12 cellular contexts compared by ENCODE assay signal in the genomic region with DNA sequence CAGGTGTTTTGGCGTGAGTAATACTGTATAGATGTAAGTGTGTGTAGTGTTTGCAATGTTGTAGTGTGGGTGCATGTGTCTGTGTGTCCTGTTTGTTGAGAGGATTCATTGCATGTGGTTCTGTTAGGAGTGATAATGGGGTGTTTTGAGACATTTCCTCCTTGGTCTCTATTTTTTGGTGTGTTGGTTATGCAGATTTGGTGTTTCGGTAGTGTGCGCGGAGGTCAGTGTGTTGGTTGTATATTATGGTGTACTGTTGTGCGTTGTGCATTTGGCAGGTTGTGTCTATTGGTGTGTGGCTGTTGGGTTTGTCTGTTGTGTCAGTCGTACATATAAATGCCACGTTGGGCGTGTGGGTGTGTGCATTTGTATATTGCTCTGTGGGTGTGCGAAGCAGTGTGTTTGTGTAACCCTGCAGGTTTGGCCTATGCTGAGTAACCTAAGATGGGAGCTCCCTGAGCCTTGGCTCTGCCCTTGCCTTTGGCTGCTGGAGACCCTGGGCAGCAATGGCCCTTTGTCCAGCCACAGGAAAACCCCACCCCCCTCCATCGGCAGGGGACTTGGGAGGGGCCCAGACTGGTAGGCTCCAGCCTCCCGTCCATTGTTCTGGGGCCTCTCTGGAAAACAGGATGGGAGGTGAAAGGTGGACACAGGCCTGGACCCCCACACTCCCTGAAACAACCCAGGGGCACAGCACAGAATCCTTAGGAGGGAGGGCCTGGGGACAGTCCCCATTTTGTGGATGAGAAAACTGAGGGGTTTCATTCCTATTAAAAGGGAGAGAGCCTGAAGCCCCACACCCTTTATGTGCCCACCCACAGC. TPM values are rescaled to one million over a fixed set of nuclear protein-coding genes. Genes with fewer than 3 reads are reported as not detected.
DNase-seq lines count a peak whose midpoint lies in the region; ATAC-seq and TF ChIP-seq lines count a peak whose summit lies in the region.
"Had no signal": no experiment of that assay in that cellular context is flagged by ENCODE, and none has a peak within 500 bp of the region (broad histone marks: within the 10 kb centered on the region; RNA-seq: fewer than 3 reads in every experiment).

No MANE protein-coding gene starts in this region.

- no peaks in the 10 kb centered on the region for H3F3A ChIP-seq in PC-3 (ENCODE audit: low read length, unreplicated experiment)

- H3K9me3 ChIP-seq in PC-3 (ENCODE audit: low read length) (no peaks in the 10 kb centered on the region), esophagus squamous epithelium (no peaks in the 10 kb centered on the region), mucosa of descending colon (no peaks in the 10 kb centered on the region)

- CTCF ChIA-PET in PC-3 (lab: Charles Lee): no interaction called here

- H3K27ac ChIP-seq in 22Rv1: peak overlapping the region; percentile 100
- peak overlapping the region; percentile 84 for H3K27ac ChIP-seq in PC-3 (ENCODE audit: low read length)
- peak overlapping the region; percentile 89 to 94 (median 91) for H3K27ac ChIP-seq in esophagus squamous epithelium

- H3K27me3 ChIP-seq in PC-3 (ENCODE audit: low read length) (no peaks in the 10 kb centered on the region), esophagus squamous epithelium (no peaks in the 10 kb centered on the region)

- TSS peak; percentile 47 for BruUV-seq in PC-3 (replicated peaks; lab: Mats Ljungman, UMichigan)

- no peak overlapping the region for H3K27ac Mint-ChIP-seq in activated naive CD8-positive, alpha-beta T cell treated with anti-CD3 and anti-CD28 coated beads, Interleukin-2, amount 50 U/mL, for 24 hours

- no peaks in the 10 kb centered on the region for H3K36me3 Mint-ChIP-seq in activated naive CD8-positive, alpha-beta T cell treated with anti-CD3 and anti-CD28 coated beads, Interleukin-2, amount 50 U/mL, for 24 hours (ENCODE audit: low read depth)
- H3K36me3 Mint-ChIP-seq: naive thymus-derived CD8-positive, alpha-beta T cell had no signal

- TF ChIP-seq CTCF in 22Rv1 (IDR thresholded peaks at IDR 0.05) (no peak), PC-3 (conservative IDR thresholded peaks at IDR 0.05; ENCODE audit: low read depth, low read length) (no peak), esophagus squamous epithelium (IDR thresholded peaks at IDR 0.05) (no peak), mucosa of descending colon (IDR thresholded peaks at IDR 0.05) (no peak)

- peak overlapping the region; percentile 8; the same call in 1 of the 2 replicates for H3K4me3 ChIP-seq in PC-3 (ENCODE audit: low read length)
- H3K4me3 ChIP-seq in esophagus squamous epithelium: no peak overlapping the region
- no peak overlapping the region for H3K4me3 ChIP-seq in mucosa of descending colon

- H3K9me2 ChIP-seq in PC-3 (replicated peaks; ENCODE audit: low read length): no peaks in the 10 kb centered on the region

- H3K36me3 ChIP-seq in PC-3 (ENCODE audit: low read depth, low read length): no peaks in the 10 kb centered on the region
- no peaks in the 10 kb centered on the region for H3K36me3 ChIP-seq in esophagus squamous epithelium
- H3K36me3 ChIP-seq in mucosa of descending colon (ENCODE audit: low read depth): no peaks in the 10 kb centered on the region

- peaks cover 4% of the 10 kb centered on the region for H3K27me3 Mint-ChIP-seq in activated naive CD8-positive, alpha-beta T cell treated with anti-CD3 and anti-CD28 coated beads, Interleukin-2, amount 50 U/mL, for 24 hours

- 75 to 89% methylated on average over 6 to 8 of the region's 11 CpGs for WGBS in esophagus squamous epithelium, 2 donors

- peaks cover 28% of the 10 kb centered on the region for H3K4me1 ChIP-seq in PC-3 (ENCODE audit: insufficient read depth, low read length)
- peaks cover 7 to 70% (median 33%) of the 10 kb centered on the region in 3 donors for H3K4me1 ChIP-seq in esophagus squamous epithelium
- H3K4me1 ChIP-seq in mucosa of descending colon (ENCODE audit: low read depth): peaks cover 31% of the 10 kb centered on the region

- H3K4me2 ChIP-seq in PC-3 (ENCODE audit: low read length): peak overlapping the region; percentile 65

- POLR2A ChIA-PET in PC-3 (lab: Charles Lee; ENCODE audit: unreplicated experiment): interaction anchor here (0.5 to 0.9 kb wide), 2 partner anchors 14 to 21 kb away, joined by 5 to 9 read pairs; no protein-coding TSS in a partner anchor

- ATAC-seq in PC-3: no peak
- peak; percentile 26 for ATAC-seq in mucosa of descending colon
- no peak for ATAC-seq in activated naive CD8-positive, alpha-beta T cell treated with anti-CD3 and anti-CD28 coated beads, Interleukin-2, amount 50 U/mL, for 24 hours
- ATAC-seq: naive thymus-derived CD8-positive, alpha-beta T cell had no signal

- H3K9ac ChIP-seq in PC-3 (ENCODE audit: low read length): peak overlapping the region; percentile 56; the same call in 1 of the 2 replicates

- H3K9me3 Mint-ChIP-seq in activated naive CD8-positive, alpha-beta T cell treated with anti-CD3 and anti-CD28 coated beads, Interleukin-2, amount 50 U/mL, for 24 hours: no peaks in the 10 kb centered on the region
- H3K9me3 Mint-ChIP-seq: naive thymus-derived CD8-positive, alpha-beta T cell had no signal

- no peak overlapping the region for H2AFZ ChIP-seq in PC-3 (ENCODE audit: low read length)

- H3K79me2 ChIP-seq in PC-3 (ENCODE audit: low read length): peaks cover 13% of the 10 kb centered on the region

- no peak overlapping the region for H3K4me3 Mint-ChIP-seq in activated naive CD8-positive, alpha-beta T cell treated with anti-CD3 and anti-CD28 coated beads, Interleukin-2, amount 50 U/mL, for 24 hours
- H3K4me3 Mint-ChIP-seq: naive thymus-derived CD8-positive, alpha-beta T cell had no signal

- DNase-seq in PC-3 (no peak), esophagus squamous epithelium (lab: John Stamatoyannopoulos, UW) (no peak), mucosa of descending colon (peak in 2 of 3 donors; percentile 60 to 63), Ammon's horn (ENCODE audit: low spot score) (no peak)
- no peak for DNase-seq in activated naive CD8-positive, alpha-beta T cell treated with anti-CD3 and anti-CD28 coated beads, Interleukin-2, amount 50 U/mL, for 24 hours
- no peak for DNase-seq in stimulated activated naive CD4-positive, alpha-beta T cell (lab: John Stamatoyannopoulos, UW)
- no peak for DNase-seq in activated CD4-positive, alpha-beta T cell treated with anti-CD3 and anti-CD28 coated beads, Interleukin-2, amount 50 U/mL, for 1 hour
- DNase-seq: activated gamma-delta T cell treated with Interleukin-2 at 50 U/mL for 16 hours; naive thymus-derived CD8-positive, alpha-beta T cell had no signal

- intact Hi-C loops in PC-3 (cut with micrococcal nuclease): loop anchor here (10.0 kb wide), 1 partner anchor 1820 kb away; no protein-coding TSS in a partner anchor
- intact Hi-C loops in esophagus squamous epithelium (cut with DNase I): no loop called here
- intact Hi-C loops in mucosa of descending colon (cut with DNase I, micrococcal nuclease): no loop called here

- no peak for TF ChIP-seq POLR2A in esophagus squamous epithelium (IDR thresholded peaks at IDR 0.05)

- no peaks in the 10 kb centered on the region for H4K20me1 ChIP-seq in PC-3 (ENCODE audit: low read length)

- H3K4me1 Mint-ChIP-seq in activated naive CD8-positive, alpha-beta T cell treated with anti-CD3 and anti-CD28 coated beads, Interleukin-2, amount 50 U/mL, for 24 hours: peaks cover 9% of the 10 kb centered on the region

RNA-seq across cellular contexts. Expression of gene ID1, which starts 10.3 kb away (rescaled TPM):
- total RNA-seq in PC-3 (2014; rRNA removed) (774 and 872 TPM in 2 replicates), esophagus squamous epithelium (100 to 1,000 TPM; 422 to 839 (median 555) TPM), mucosa of descending colon (100 to 1,000 TPM; 172 to 414 (median 201) TPM)

RNA-seq across cellular contexts. Expression of gene COX4I2, which starts 42.9 kb away (rescaled TPM):
- total RNA-seq in PC-3 (2014; rRNA removed) (not detected in 2 replicates), esophagus squamous epithelium (1 to 10 TPM in 2 of 4 donors, under 1 TPM in 1, not detected in 1; 0.83 to 3.1 (median 2.6) TPM), mucosa of descending colon (under 1 TPM; 0.63 to 0.90 (median 0.76) TPM)
- total RNA-seq: HT-29; naive thymus-derived CD8-positive, alpha-beta T cell; NCI-H460 had no signal

Comparison
In these comparisons a context has a peak if more than half of its experiments do, and no peak if none do; other contexts are left out.
1. DNase-seq: peak in mucosa of descending colon (2 of 3); none in PC-3 (single experiment), esophagus squamous epithelium (single experiment), activated naive CD8-positive, alpha-beta T cell treated with anti-CD3 and anti-CD28 coated beads, Interleukin-2, amount 50 U/mL, for 24 hours (single experiment), stimulated activated naive CD4-positive, alpha-beta T cell (0 of 6), Ammon's horn (single experiment) and activated CD4-positive, alpha-beta T cell treated with anti-CD3 and anti-CD28 coated beads, Interleukin-2, amount 50 U/mL, for 1 hour (single experiment).
2. Peak in every context shown above with its lines, with median percentiles within 50 percentile points of each other: H3K27ac ChIP-seq.